ENCODE assay signal across 8 cellular contexts in genomic region chr3:103662591-103662990, GRCh38.
"Had no signal": no experiment of that assay in that cellular context is flagged by ENCODE, and none has a peak within 500 bp of the region (broad histone marks: within the 10 kb centered on the region; RNA-seq: fewer than 3 reads in every experiment).

No MANE protein-coding gene starts in this region.

- H3K4me2 ChIP-seq: KMS-11 had no signal

- H3K4me3 ChIP-seq: K562 had no signal

- DNase-seq: IMR-90, KBM-7, KG1 had no signal

- H3K27ac ChIP-seq: HL-60, KMS-11 had no signal

- H3K9ac ChIP-seq: KMS-11 had no signal

- FAIRE-seq: HepG2, HTR-8/SVneo, K562 had no signal

- ATAC-seq: HepG2, K562 had no signal
